In the genomic region with DNA sequence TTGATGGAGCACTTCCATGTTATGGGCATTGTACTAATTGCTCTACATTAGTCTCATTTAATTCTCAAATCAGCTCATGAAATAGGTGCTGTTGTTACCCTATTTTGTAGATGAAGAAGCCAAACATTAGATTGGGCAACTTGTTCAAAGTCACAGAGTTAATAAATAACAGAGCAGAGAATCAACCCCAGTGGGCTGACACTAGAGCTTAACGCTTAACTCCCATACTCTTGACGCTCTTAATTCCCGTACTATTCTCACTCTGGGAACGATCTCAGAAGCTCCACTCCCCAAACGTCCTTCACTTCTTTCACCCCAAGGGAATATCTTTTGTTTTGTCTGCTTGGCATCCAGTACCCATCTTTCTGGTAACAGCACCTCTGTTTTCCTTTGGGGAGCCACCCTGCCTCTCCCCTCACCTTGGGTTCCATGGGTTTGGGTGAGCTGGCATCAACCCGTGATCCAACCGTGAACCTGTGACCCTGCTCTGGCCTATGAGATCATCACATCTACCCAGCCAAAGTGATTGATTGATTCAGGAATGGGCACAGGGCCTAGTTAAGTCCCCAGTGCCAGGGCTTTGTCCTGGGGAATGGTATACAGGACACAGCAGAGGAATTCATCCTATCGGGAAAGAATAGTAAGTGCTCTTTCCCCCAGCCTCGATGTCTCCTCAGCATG, we compare ENCODE assay signal across 13 cellular contexts.
DNase-seq lines count a peak whose midpoint lies in the region; ATAC-seq and TF ChIP-seq lines count a peak whose summit lies in the region.
"Had no signal": no experiment of that assay in that cellular context is flagged by ENCODE, and none has a peak within 500 bp of the region (broad histone marks: within the 10 kb centered on the region; RNA-seq: fewer than 3 reads in every experiment).

No MANE protein-coding gene starts in this region.

- no peak overlapping the region for H2AFZ ChIP-seq in mesenchymal stem cell (ENCODE audit: low read depth, low read length)

- no peak overlapping the region for H3K4me2 ChIP-seq in mesenchymal stem cell (ENCODE audit: low read length, poor library complexity, severe bottlenecking)

- H3K36me3 ChIP-seq in mesenchymal stem cell (ENCODE audit: control insufficient read depth in 1 of 2, insufficient read depth in 2 of 2, low read depth in 1 of 2, low read length in 2 of 2): no peaks in the 10 kb centered on the region
- H3K36me3 ChIP-seq: SJCRH30 had no signal

- no peak overlapping the region for H2BK15ac ChIP-seq in mesenchymal stem cell (ENCODE audit: low read depth, poor library complexity, severe bottlenecking)

- ATAC-seq in esophagus mucosa: peak; percentile 84
- ATAC-seq: CD8-positive, alpha-beta T cell had no signal

- no peak overlapping the region for H3K4me3 ChIP-seq in mesenchymal stem cell (ENCODE audit: insufficient read depth in 1 of 2, low read depth in 1 of 2, low read length in 2 of 2)
- H3K4me3 ChIP-seq: SJCRH30 had no signal

- CTCF ChIA-PET in RWPE1 (lab: Yijun Ruan, JAX): interaction anchor here (0.6 to 1.1 kb wide), 5 partner anchors 13 to 795 kb away, joined by 3 to 5 read pairs (median 3); partner anchors contain the start of gene NR3C1

- POLR2A ChIA-PET in RWPE1 (lab: Yijun Ruan, JAX; ENCODE audit: low non-redundant PET): no interaction called here

- H3K18ac ChIP-seq in mesenchymal stem cell (ENCODE audit: low read depth in 1 of 2, low read length in 2 of 2): peak overlapping the region in 1 of 2 experiments; percentile 41

- no peak overlapping the region for H2BK5ac ChIP-seq in mesenchymal stem cell (ENCODE audit: low read depth, low read length, poor library complexity, severe bottlenecking)

- no peak overlapping the region for H4K91ac ChIP-seq in mesenchymal stem cell (ENCODE audit: low read length)

- DNase-seq in RWPE1 (ENCODE audit: low spot score) (peak; percentile 25), mesenchymal stem cell (no peak), type B pancreatic cell (ENCODE audit: extremely low spot score, unreplicated experiment) (no peak), middle frontal gyrus (ENCODE audit: extremely low spot score, low spot score) (no peak), NAMALWA (ENCODE audit: low spot score) (no peak)
- no peak for DNase-seq in activated CD8-positive, alpha-beta memory T cell treated with anti-CD3 and anti-CD28 coated beads, Interleukin-2, amount 50 U/mL, for 48 hours
- DNase-seq: CD8-positive, alpha-beta T cell; GF-D8; NCI-H146; NCI-H2081 treated with DMSO at 0.1 percent for 48 hours; NCI-H524; SJCRH30 had no signal

- H2BK12ac ChIP-seq in mesenchymal stem cell (ENCODE audit: low read length in 2 of 2): no peak overlapping the region

- H2AK5ac ChIP-seq in mesenchymal stem cell (ENCODE audit: low read length, severe bottlenecking): peak overlapping the region; percentile 61

- no peak overlapping the region for H3K27ac Mint-ChIP-seq in type B pancreatic cell
- H3K27ac Mint-ChIP-seq: CD8-positive, alpha-beta T cell had no signal

- peak overlapping the region; percentile 32 for H4K8ac ChIP-seq in mesenchymal stem cell (ENCODE audit: low read length)

- WGBS in mesenchymal stem cell: 93% methylated on average over 5 of the region's 9 CpGs

- peaks cover 5% of the 10 kb centered on the region for H3K9me3 Mint-ChIP-seq in type B pancreatic cell
- H3K9me3 Mint-ChIP-seq: CD8-positive, alpha-beta T cell had no signal

- H3K27ac ChIP-seq in RWPE1: peak overlapping the region; percentile 82
- no peak overlapping the region for H3K27ac ChIP-seq in mesenchymal stem cell (ENCODE audit: low read length, poor library complexity, severe bottlenecking)
- H3K27ac ChIP-seq: SJCRH30 had no signal

- no peaks in the 10 kb centered on the region for H3K27me3 ChIP-seq in mesenchymal stem cell (ENCODE audit: control insufficient read depth in 1 of 2, insufficient read depth in 1 of 2, low read length in 2 of 2)
- H3K27me3 ChIP-seq: SJCRH30 had no signal

- H3K36me3 Mint-ChIP-seq in type B pancreatic cell: no peaks in the 10 kb centered on the region
- H3K36me3 Mint-ChIP-seq: CD8-positive, alpha-beta T cell had no signal

- H3K23ac ChIP-seq in mesenchymal stem cell (ENCODE audit: low read length in 2 of 2): no peak overlapping the region

- H3K4me3 Mint-ChIP-seq in type B pancreatic cell: peak overlapping the region; percentile 60
- H3K4me3 Mint-ChIP-seq: CD8-positive, alpha-beta T cell had no signal

- peaks cover 17% of the 10 kb centered on the region for H3K4me1 ChIP-seq in mesenchymal stem cell (ENCODE audit: control insufficient read depth, insufficient read depth, low read depth, low read length)

- no peaks in the 10 kb centered on the region for H3K9me3 ChIP-seq in mesenchymal stem cell (ENCODE audit: control insufficient read depth, low read length)
- H3K9me3 ChIP-seq: SJCRH30 had no signal

- TF ChIP-seq CTCF in RWPE1 (conservative IDR thresholded peaks at IDR 0.05; ENCODE audit: low read depth): no peak
- no peak for TF ChIP-seq CTCF in type B pancreatic cell (conservative IDR thresholded peaks at IDR 0.05)

- no peak overlapping the region for H3K4ac ChIP-seq in mesenchymal stem cell (ENCODE audit: low read depth in 1 of 2, low read length in 2 of 2)

- H2BK120ac ChIP-seq in mesenchymal stem cell (ENCODE audit: low read depth, low read length): no peak overlapping the region

- H3K79me1 ChIP-seq in mesenchymal stem cell (replicated peaks; ENCODE audit: low read length, poor library complexity, severe bottlenecking): no peaks in the 10 kb centered on the region

- H3K14ac ChIP-seq in mesenchymal stem cell (ENCODE audit: low read length in 2 of 2): no peak overlapping the region

- peak overlapping the region; percentile 67 for H3K9ac ChIP-seq in mesenchymal stem cell (ENCODE audit: low read length)

- H3K4me1 Mint-ChIP-seq in type B pancreatic cell (ENCODE audit: unreplicated experiment): peaks cover 36% of the 10 kb centered on the region

- H3K27me3 Mint-ChIP-seq in type B pancreatic cell: peaks cover 3% of the 10 kb centered on the region
